23 cellular contexts compared by ENCODE assay signal in the genomic region with DNA sequence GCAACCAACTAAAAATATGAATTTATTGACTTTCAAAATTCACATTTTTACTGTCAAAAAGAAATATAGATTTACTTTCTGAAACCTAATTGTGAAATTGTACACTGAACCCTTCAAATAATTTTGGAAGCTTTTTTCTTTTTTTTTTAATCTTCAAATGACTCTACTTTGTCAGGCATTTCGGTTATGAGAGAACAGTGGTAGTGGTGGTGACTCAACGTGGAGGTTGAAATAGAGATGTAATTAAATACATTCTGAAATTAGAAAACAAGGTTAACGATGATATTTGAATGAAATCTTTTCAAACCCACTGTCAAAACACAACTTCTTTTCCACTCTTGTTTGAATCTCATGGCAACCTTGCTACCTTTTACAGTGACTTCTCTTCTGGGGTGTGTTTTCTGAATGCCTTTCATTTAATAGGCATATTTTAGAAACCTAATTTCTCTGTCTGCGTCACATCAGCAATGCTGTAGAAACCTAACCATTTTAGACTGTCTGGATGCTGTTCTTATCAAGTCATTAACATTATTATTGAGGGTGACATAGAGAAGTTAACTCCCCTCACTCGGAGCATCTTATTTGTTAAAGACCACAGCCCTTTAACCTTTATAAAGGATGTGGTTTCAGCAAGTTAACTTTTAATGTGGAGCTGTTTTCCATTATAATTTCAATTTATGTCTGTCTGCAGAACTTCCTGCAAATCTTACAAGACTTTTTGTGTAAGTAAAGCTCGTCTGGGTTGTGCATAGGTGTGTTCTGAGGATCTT.
A peak's percentile ranks its signal among the peaks of the same experiment; 100 is the strongest.
DNase-seq lines count a peak whose midpoint lies in the region; TF ChIP-seq lines count a peak whose summit lies in the region.
"Had no signal": no experiment of that assay in that cellular context is flagged by ENCODE, and none has a peak within 500 bp of the region (broad histone marks: within the 10 kb centered on the region; RNA-seq: fewer than 3 reads in every experiment).

No MANE protein-coding gene starts in this region.

- H3K79me2 ChIP-seq in SU-DHL-6 (ENCODE audit: insufficient read depth, low read length) (no peaks in the 10 kb centered on the region), H9 (ENCODE audit: insufficient read depth, low read length) (no peaks in the 10 kb centered on the region), mammary epithelial cell (ENCODE audit: insufficient read depth, low read length) (no peaks in the 10 kb centered on the region)

- TF ChIP-seq CTCF in SU-DHL-6 (IDR thresholded peaks at IDR 0.05; ENCODE audit: insufficient read depth, low read length, poor library complexity, severe bottlenecking) (no peak), mesothelial cell of epicardium (IDR thresholded peaks at IDR 0.05; ENCODE audit: unreplicated experiment) (no peak), H9 (conservative IDR thresholded peaks at IDR 0.05) (no peak), mammary epithelial cell (conservative IDR thresholded peaks at IDR 0.05 in 1 of 2, IDR thresholded peaks at IDR 0.05 in 1 of 2; ENCODE audit: extremely low read depth in 1 of 2, insufficient read depth in 1 of 2, low read depth in 1 of 2, low read length in 2 of 2) (no peak)

- H2BK20ac ChIP-seq in H9 (ENCODE audit: low read depth, low read length, poor library complexity, severe bottlenecking), result no peak overlapping the region

- H3K9me3 ChIP-seq in SU-DHL-6 (ENCODE audit: insufficient read depth, low read length), result no peaks in the 10 kb centered on the region
- no peaks in the 10 kb centered on the region for H3K9me3 ChIP-seq in H9 (ENCODE audit: control insufficient read depth, low read depth, low read length)
- no peaks in the 10 kb centered on the region for H3K9me3 ChIP-seq in mammary epithelial cell (replicated peaks; ENCODE audit: insufficient read depth, low read length)
- H3K9me3 ChIP-seq: A549, HAP-1, MG63, SJSA1 had no signal

- peak overlapping the region; percentile 65 for H2AFZ ChIP-seq in SU-DHL-6 (ENCODE audit: low read depth, low read length, severe bottlenecking)
- H2AFZ ChIP-seq in H9 (ENCODE audit: low read length), result no peak overlapping the region
- H2AFZ ChIP-seq in mammary epithelial cell (ENCODE audit: low read depth, low read length), result no peak overlapping the region
- H2AFZ ChIP-seq: GM23248 had no signal

- H3K4me3 ChIP-seq in SU-DHL-6 (ENCODE audit: insufficient read depth, low read length, poor library complexity, severe bottlenecking) (no peak overlapping the region), mammary epithelial cell (replicated peaks in 1 of 3; ENCODE audit: insufficient read depth in 1 of 3, low read depth in 2 of 3, low read length in 3 of 3) (no peak overlapping the region)
- H3K4me3 ChIP-seq: A549, GM23248, HAP-1, MG63, SJSA1 had no signal

- no peak overlapping the region for H3K27ac ChIP-seq in SU-DHL-6 (ENCODE audit: low read depth, low read length)
- H3K27ac ChIP-seq in H9 (ENCODE audit: insufficient read length, low read depth, low read length), result no peak overlapping the region
- no peak overlapping the region for H3K27ac ChIP-seq in mammary epithelial cell (ENCODE audit: insufficient read depth, low read depth, low read length)
- H3K27ac ChIP-seq: A549, GM23248, SJSA1 had no signal

- no peaks in the 10 kb centered on the region for H3K23me2 ChIP-seq in H9 (ENCODE audit: insufficient read length, low read depth, low read length, poor library complexity, severe bottlenecking)

- H2BK15ac ChIP-seq in H9 (ENCODE audit: low read depth, low read length), result no peak overlapping the region

- H3K4me3 Mint-ChIP-seq in mesothelial cell of epicardium (no peak overlapping the region), H9 (no peak overlapping the region)
- H3K4me3 Mint-ChIP-seq: CD4-positive, alpha-beta memory T cell had no signal

- BruUV-seq in mammary epithelial cell (replicated peaks; lab: Mats Ljungman, UMichigan), result no TSS peak

- CTCF ChIA-PET in mammary epithelial cell (lab: Charles Lee; ENCODE audit: low non-redundant PET), result no interaction called here

- H3K4me1 Mint-ChIP-seq in mesothelial cell of epicardium, result peaks cover 54% of the 10 kb centered on the region
- peaks cover 29 to 53% of the 10 kb centered on the region in 2 experiments for H3K4me1 Mint-ChIP-seq in H9
- H3K4me1 Mint-ChIP-seq: CD4-positive, alpha-beta memory T cell had no signal

- no peaks in the 10 kb centered on the region for H3K36me3 Mint-ChIP-seq in mesothelial cell of epicardium
- no peaks in the 10 kb centered on the region for H3K36me3 Mint-ChIP-seq in H9 (ENCODE audit: insufficient read depth in 1 of 3, low read depth in 3 of 3)
- H3K36me3 Mint-ChIP-seq: CD4-positive, alpha-beta memory T cell had no signal

- no peaks in the 10 kb centered on the region for H3K79me1 ChIP-seq in H9 (ENCODE audit: insufficient read depth, low read depth, low read length, poor library complexity, severe bottlenecking)

- H4K5ac ChIP-seq in H9 (ENCODE audit: insufficient read length, low read depth, low read length), result no peak overlapping the region

- dilution Hi-C loops in mammary epithelial cell (cut with HindIII; ENCODE audit: low sequenced_read_pairs), result no loop called here

- no peak overlapping the region for H4K91ac ChIP-seq in H9 (ENCODE audit: insufficient read length, low read depth, low read length)

- H2BK5ac ChIP-seq in H9 (ENCODE audit: insufficient read length, low read length), result no peak overlapping the region

- in situ Hi-C loops in mammary epithelial cell (cut with MboI; ENCODE audit: low sequenced_read_pairs in 2 of 2), result no loop called here

- H2AK5ac ChIP-seq in H9 (ENCODE audit: insufficient read length, low read length), result no peak overlapping the region

- H2BK120ac ChIP-seq in H9 (ENCODE audit: low read depth, low read length, poor library complexity, severe bottlenecking), result no peak overlapping the region

- H3K9ac ChIP-seq in SU-DHL-6 (ENCODE audit: low read length) (no peak overlapping the region), H9 (ENCODE audit: extremely low read depth, insufficient read length, low read length) (no peak overlapping the region), mammary epithelial cell (ENCODE audit: insufficient read depth, low read length) (no peak overlapping the region)
- H3K9ac ChIP-seq: GM23248 had no signal

- no peak overlapping the region for H3K18ac ChIP-seq in H9 (ENCODE audit: insufficient read length, low read depth, low read length)

- no peak overlapping the region for H3T11ph ChIP-seq in H9 (ENCODE audit: low read length)

- H3K4me1 ChIP-seq in H9 (ENCODE audit: insufficient read depth, low read length), result no peaks in the 10 kb centered on the region; the same call in 1 of the 2 replicates
- H3K4me1 ChIP-seq in mammary epithelial cell (ENCODE audit: insufficient read depth, low read length), result peaks cover 5% of the 10 kb centered on the region
- H3K4me1 ChIP-seq: A549, HAP-1, SJSA1 had no signal

- H3K14ac ChIP-seq in H9 (ENCODE audit: insufficient read depth, low read length), result no peak overlapping the region

- H3K27ac Mint-ChIP-seq in mesothelial cell of epicardium, result peak overlapping the region; percentile 41
- H3K27ac Mint-ChIP-seq in H9, result no peak overlapping the region
- H3K27ac Mint-ChIP-seq: CD4-positive, alpha-beta memory T cell had no signal

- DNase-seq in mesothelial cell of epicardium (ENCODE audit: low spot score in 2 of 2, unreplicated experiment in 2 of 2) (no peak), putamen (ENCODE audit: low spot score) (peak; percentile 44), middle frontal gyrus (ENCODE audit: extremely low spot score, low spot score) (no peak), H9 (no peak), mammary epithelial cell (no peak), activated gamma-delta T cell treated with Interleukin-2 at 50 U/mL for 16 hours (no peak)
- DNase-seq: AML-193; C1 segment of cervical spinal cord; CD4-positive, alpha-beta memory T cell; COR-L47; GM23248; IMR-90; KG1; MG63; NCI-H2029 treated with DMSO at 0.1 percent for 48 hours; NCI-H2227 treated with DMSO at 0.1 percent for 48 hours; NCI-H526 treated with DMSO at 0.1 percent for 48 hours; Right ventricle myocardium superior; RPMI8226 had no signal

- H2BK12ac ChIP-seq in H9 (ENCODE audit: insufficient read length, low read depth, low read length), result no peak overlapping the region

- H3K27me3 ChIP-seq in SU-DHL-6 (ENCODE audit: low read length) (no peaks in the 10 kb centered on the region), H9 (ENCODE audit: insufficient read depth, low read length) (no peaks in the 10 kb centered on the region; the same call in 1 of the 2 replicates), mammary epithelial cell (ENCODE audit: insufficient read depth, low read length) (no peaks in the 10 kb centered on the region)
- H3K27me3 ChIP-seq: MG63, SJSA1 had no signal

- no peaks in the 10 kb centered on the region for H3K9me2 ChIP-seq in SU-DHL-6 (replicated peaks; ENCODE audit: insufficient read depth, low read length)

- no peak overlapping the region for H3K4ac ChIP-seq in H9 (ENCODE audit: low read depth, low read length)

- H3K36me3 ChIP-seq in SU-DHL-6 (ENCODE audit: low read length) (no peaks in the 10 kb centered on the region), mammary epithelial cell (ENCODE audit: insufficient read depth, low read length) (no peaks in the 10 kb centered on the region)
- H3K36me3 ChIP-seq: HAP-1, MG63, SJSA1 had no signal

- H3K4me2 ChIP-seq in SU-DHL-6 (ENCODE audit: low read depth, low read length, poor library complexity, severe bottlenecking) (no peak overlapping the region), H9 (ENCODE audit: insufficient read depth, insufficient read length, low read length) (no peak overlapping the region), mammary epithelial cell (ENCODE audit: insufficient read depth, low read depth, low read length) (no peak overlapping the region)
- H3K4me2 ChIP-seq: A549 had no signal

- no peaks in the 10 kb centered on the region for H4K20me1 ChIP-seq in SU-DHL-6 (ENCODE audit: low read depth, low read length)
- no peaks in the 10 kb centered on the region for H4K20me1 ChIP-seq in H9 (ENCODE audit: control insufficient read depth, insufficient read depth, insufficient read length)
- no peaks in the 10 kb centered on the region for H4K20me1 ChIP-seq in mammary epithelial cell (ENCODE audit: insufficient read depth, low read length)

- no peaks in the 10 kb centered on the region for H3K27me3 Mint-ChIP-seq in mesothelial cell of epicardium (ENCODE audit: low read depth)
- no peaks in the 10 kb centered on the region for H3K27me3 Mint-ChIP-seq in H9 (ENCODE audit: low read depth)
- H3K27me3 Mint-ChIP-seq: CD4-positive, alpha-beta memory T cell had no signal

- intact Hi-C loops in mammary epithelial cell (cut with micrococcal nuclease), result no loop called here

- H3K9me3 Mint-ChIP-seq in mesothelial cell of epicardium, result no peaks in the 10 kb centered on the region
- no peaks in the 10 kb centered on the region for H3K9me3 Mint-ChIP-seq in H9

- no CpG with 5 or more reads among the region's 6 CpGs for WGBS in H9 (ENCODE audit: extremely low coverage, insufficient read length, low lambda C conversion rate)
- WGBS in mammary epithelial cell (ENCODE audit: low coverage, missing lambda C conversion rate), result 91% methylated on average over 6 of the region's 6 CpGs

- H3F3A ChIP-seq in SU-DHL-6 (ENCODE audit: insufficient read depth), result no peaks in the 10 kb centered on the region

- H3K56ac ChIP-seq in H9 (ENCODE audit: insufficient read length, low read depth, low read length), result no peak overlapping the region

- no peak overlapping the region for H3K23ac ChIP-seq in H9 (ENCODE audit: insufficient read length, low read depth, low read length)

- H4K8ac ChIP-seq in H9 (replicated peaks; ENCODE audit: insufficient read length, low read depth, low read length), result no peak overlapping the region
